Comparison of ENCODE assay signal across 11 cellular contexts in the genomic region with DNA sequence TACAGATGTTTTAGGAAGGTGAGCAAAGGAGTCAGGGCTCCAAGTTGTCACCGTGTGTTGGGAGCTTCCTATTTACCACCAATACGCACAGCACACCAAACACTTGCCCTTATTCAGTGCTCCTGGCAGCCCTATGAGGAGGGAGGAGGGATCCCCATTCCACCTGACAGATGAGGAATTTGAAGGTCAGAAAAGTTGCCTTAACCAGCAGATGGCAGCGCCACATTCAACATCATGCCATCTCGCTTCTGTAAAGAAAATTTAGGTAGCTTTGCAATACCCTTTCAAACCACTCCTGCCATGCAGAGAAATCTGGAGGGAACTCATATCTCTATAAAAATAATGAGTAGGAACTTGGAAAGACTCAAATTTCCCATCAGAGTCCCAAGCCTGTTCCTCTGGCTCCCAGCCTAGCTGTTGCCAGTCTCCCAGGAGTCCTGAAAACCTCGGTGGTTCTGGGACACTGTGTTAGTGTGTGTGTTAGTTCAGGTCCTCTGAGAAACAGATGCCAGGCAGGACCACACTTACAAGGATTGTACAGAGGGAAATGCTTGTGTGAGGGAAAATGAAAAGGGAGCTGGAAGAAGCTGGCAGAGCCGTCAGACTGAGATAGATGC.
DNase-seq lines count a peak whose midpoint lies in the region; ATAC-seq, FAIRE-seq and TF ChIP-seq lines count a peak whose summit lies in the region.
"Had no signal": no experiment of that assay in that cellular context is flagged by ENCODE, and none has a peak within 500 bp of the region (broad histone marks: within the 10 kb centered on the region; RNA-seq: fewer than 3 reads in every experiment).

No MANE protein-coding gene starts in this region.

- H3K56ac ChIP-seq in mesendoderm (ENCODE audit: low read length), result no peak overlapping the region

- H2AK5ac ChIP-seq in mesendoderm (ENCODE audit: low read length), result no peak overlapping the region

- H3K9me3 ChIP-seq in Panc1 (ENCODE audit: control insufficient read depth, insufficient read depth, low read depth, low read length), result no peaks in the 10 kb centered on the region
- H3K9me3 ChIP-seq: ascending aorta had no signal

- no TSS peak for BruUV-seq in Panc1 (replicated peaks; lab: Mats Ljungman, UMichigan)

- intact Hi-C loops in Panc1 (cut with micrococcal nuclease; ENCODE audit: unreplicated experiment), result no loop called here

- H3K23ac ChIP-seq in mesendoderm (ENCODE audit: low read length), result no peak overlapping the region

- no peak overlapping the region for H2BK5ac ChIP-seq in mesendoderm (ENCODE audit: low read length)

- no peaks in the 10 kb centered on the region for H3K79me1 ChIP-seq in mesendoderm (ENCODE audit: low read length)

- no peak overlapping the region for H4K5ac ChIP-seq in mesendoderm (ENCODE audit: low read length)

- H3K9ac ChIP-seq in mesendoderm (ENCODE audit: low read length), result no peak overlapping the region

- no peak overlapping the region for H2BK120ac ChIP-seq in mesendoderm (ENCODE audit: low read depth, low read length)

- no peak overlapping the region for H4K8ac ChIP-seq in mesendoderm (ENCODE audit: low read depth, low read length)

- no peaks in the 10 kb centered on the region for H3K79me2 ChIP-seq in mesendoderm (ENCODE audit: control insufficient read depth, insufficient read depth, low read length)

- H3K4me1 ChIP-seq in Panc1 (ENCODE audit: control insufficient read depth, insufficient read depth, low read length) (no peaks in the 10 kb centered on the region), mesendoderm (ENCODE audit: control insufficient read depth, low read depth, low read length) (peaks cover under 1% of the 10 kb centered on the region)
- H3K4me1 ChIP-seq: ascending aorta had no signal

- DNase-seq in DMS79 treated with DMSO at 0.1 percent for 48 hours (lab: John Stamatoyannopoulos, UW) (peak; percentile 78), HTR-8/SVneo (ENCODE audit: insufficient read length, low spot score) (peak; percentile 26), Panc1 (ENCODE audit: low read depth, low spot score) (no peak), mesendoderm (peak; percentile 56), SW480 (ENCODE audit: low spot score) (no peak)
- DNase-seq: KG1, T-helper 9 cell had no signal

- CTCF ChIA-PET in Panc1 (lab: Charles Lee), result no interaction called here

- ATAC-seq in Panc1 (0 out of 2 replicates have a peak, but pooled peaks have one; percentile 54), HG02884 (IDR thresholded peaks at IDR 0.05; ENCODE audit: unreplicated experiment) (no peak), HG03457 (IDR thresholded peaks at IDR 0.05; ENCODE audit: unreplicated experiment) (no peak)
- ATAC-seq: natural killer cell treated with Interleukin-12 subunit alpha and Interleukin-12 subunit beta and Interleukin-15 and Interleukin-18, amount 100 ng/mL, for 72 hours had no signal

- no CpG with 5 or more reads among the region's 6 CpGs for WGBS in mesendoderm (ENCODE audit: extremely low coverage, insufficient coverage, low lambda C conversion rate)

- H3K4ac ChIP-seq in mesendoderm (ENCODE audit: low read depth, low read length), result no peak overlapping the region

- POLR2A ChIA-PET in Panc1 (lab: Charles Lee), result no interaction called here

- FAIRE-seq in HTR-8/SVneo (lab: Jason Lieb, UNC), result no peak

- no peak overlapping the region for H3K4me3 ChIP-seq in Panc1 (ENCODE audit: low read depth in 2 of 2, low read length in 2 of 2)
- H3K4me3 ChIP-seq in mesendoderm (ENCODE audit: low read length), result no peak overlapping the region
- H3K4me3 ChIP-seq: ascending aorta had no signal

- no peak overlapping the region for H3K4me2 ChIP-seq in mesendoderm (ENCODE audit: low read length)

- peak; percentile 54 for TF ChIP-seq CTCF in Panc1 (IDR thresholded peaks at IDR 0.05)

- no peak overlapping the region for H3K27ac ChIP-seq in Panc1 (ENCODE audit: low read length)
- H3K27ac ChIP-seq in mesendoderm (ENCODE audit: low read depth, low read length), result no peak overlapping the region
- H3K27ac ChIP-seq: ascending aorta had no signal

- no peak overlapping the region for H3K18ac ChIP-seq in mesendoderm (ENCODE audit: low read length)

- H2BK15ac ChIP-seq in mesendoderm (replicated peaks; ENCODE audit: low read depth), result no peak overlapping the region

- H3K36me3 ChIP-seq in Panc1 (ENCODE audit: control insufficient read depth, insufficient read depth, low read length) (no peaks in the 10 kb centered on the region), mesendoderm (ENCODE audit: control insufficient read depth, insufficient read depth, low read length) (no peaks in the 10 kb centered on the region)
- H3K36me3 ChIP-seq: ascending aorta had no signal

- in situ Hi-C loops in Panc1 (cut with HindIII; ENCODE audit: low pct_unique_long_range_greater_than_20kb, low sequenced_read_pairs), result no loop called here

- peaks cover 17% of the 10 kb centered on the region for H3K27me3 ChIP-seq in Panc1 (ENCODE audit: control insufficient read depth, insufficient read depth, low read length)
- H3K27me3 ChIP-seq in mesendoderm (ENCODE audit: insufficient read depth, low read length, poor library complexity), result no peaks in the 10 kb centered on the region
- H3K27me3 ChIP-seq: ascending aorta had no signal

Comparison
In these comparisons a context has a peak if more than half of its experiments do, and no peak if none do; other contexts are left out.
1. DNase-seq: peak in DMS79 treated with DMSO at 0.1 percent for 48 hours (single experiment), HTR-8/SVneo (single experiment) and mesendoderm (single experiment); none in Panc1 (single experiment) and SW480 (single experiment).